ENCODE assay signal across 18 cellular contexts in the genomic region with DNA sequence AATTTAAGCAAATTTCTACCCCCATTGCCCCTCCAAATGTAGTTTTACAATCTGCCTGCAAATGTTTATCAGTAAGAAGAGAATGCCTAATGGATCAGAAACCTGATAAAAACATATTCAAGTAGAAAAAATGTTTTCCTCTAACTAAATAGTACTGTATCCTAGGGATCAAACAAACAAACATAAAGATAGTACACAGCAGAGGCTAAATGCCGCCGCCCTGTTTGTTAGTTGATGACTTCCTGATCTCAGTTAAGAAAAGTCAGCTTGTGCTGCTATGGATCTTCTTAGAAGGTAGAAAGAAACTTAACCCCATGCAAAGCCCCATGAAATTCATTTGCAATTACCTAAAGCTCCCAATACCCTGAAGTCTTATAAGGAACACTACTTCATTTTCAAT.
"Had no signal": no experiment of that assay in that cellular context is flagged by ENCODE, and none has a peak within 500 bp of the region (broad histone marks: within the 10 kb centered on the region; RNA-seq: fewer than 3 reads in every experiment).

No MANE protein-coding gene starts in this region.

- H3K27ac Mint-ChIP-seq: activated CD8-positive, alpha-beta memory T cell treated with anti-CD3 and anti-CD28 coated beads, Interleukin-2, amount 10 ng/mL, durations not matched to agents 7 days and 5 days; activated naive CD8-positive, alpha-beta T cell; activated T-cell treated with anti-CD3 and anti-CD28 coated beads, Interleukin-2, amount 50 U/mL, for 24 hours; naive B cell; stimulated activated effector memory CD8-positive, alpha-beta T cell treated with anti-CD3 and anti-CD28 coated beads, Interleukin-12 subunit alpha, Interleukin-12 subunit beta, amount 100 ng/mL, for 72 hours had no signal

- H3K36me3 ChIP-seq: cardiac muscle cell, gastrocnemius medialis, heart right ventricle, right atrium auricular region, thyroid gland, vagina had no signal

- H3K4me1 ChIP-seq: gastrocnemius medialis had no signal

- H3K9me3 ChIP-seq: gastrocnemius medialis, heart right ventricle, right atrium auricular region, thyroid gland, vagina had no signal

- H3K4me3 ChIP-seq: cardiac muscle cell, gastrocnemius medialis, heart right ventricle, right atrium auricular region, thyroid gland, vagina had no signal

- H3K4me1 Mint-ChIP-seq: activated CD8-positive, alpha-beta memory T cell treated with anti-CD3 and anti-CD28 coated beads, Interleukin-2, amount 10 ng/mL, durations not matched to agents 7 days and 5 days; naive B cell; stimulated activated effector memory CD8-positive, alpha-beta T cell treated with anti-CD3 and anti-CD28 coated beads, Interleukin-12 subunit alpha, Interleukin-12 subunit beta, amount 100 ng/mL, for 72 hours had no signal

- DNase-seq: activated CD4-positive, alpha-beta T cell treated with anti-CD3 and anti-CD28 coated beads, Interleukin-2, amount 50 U/mL, for 4 hours; activated CD8-positive, alpha-beta memory T cell treated with anti-CD3 and anti-CD28 coated beads, Interleukin-2, amount 10 ng/mL, durations not matched to agents 7 days and 5 days; activated effector memory CD4-positive, alpha-beta T cell treated with Interleukin-2 at 50 U/mL for 16 hours; activated T-cell treated with anti-CD3 and anti-CD28 coated beads, Interleukin-2, amount 50 U/mL, for 24 hours; aorta; effector CD4-positive, alpha-beta T cell; gastrocnemius medialis; heart right ventricle; kidney; left ventricle myocardium superior; naive B cell; thyroid gland had no signal

- H3K27me3 ChIP-seq: cardiac muscle cell, gastrocnemius medialis, heart right ventricle, right atrium auricular region, thyroid gland, vagina had no signal

- H3K9me3 Mint-ChIP-seq: activated T-cell treated with anti-CD3 and anti-CD28 coated beads, Interleukin-2, amount 50 U/mL, for 24 hours; naive B cell; stimulated activated effector memory CD8-positive, alpha-beta T cell treated with anti-CD3 and anti-CD28 coated beads, Interleukin-12 subunit alpha, Interleukin-12 subunit beta, amount 100 ng/mL, for 72 hours had no signal

- H3K36me3 Mint-ChIP-seq: activated CD8-positive, alpha-beta memory T cell treated with anti-CD3 and anti-CD28 coated beads, Interleukin-2, amount 10 ng/mL, durations not matched to agents 7 days and 5 days; activated naive CD8-positive, alpha-beta T cell; naive B cell; stimulated activated effector memory CD8-positive, alpha-beta T cell treated with anti-CD3 and anti-CD28 coated beads, Interleukin-12 subunit alpha, Interleukin-12 subunit beta, amount 100 ng/mL, for 72 hours had no signal

- ATAC-seq: activated CD4-positive, CD25-positive, alpha-beta regulatory T cell treated with anti-CD3 and anti-CD28 coated beads, Interleukin-2, amount 50 U/mL, for 24 hours; activated CD8-positive, alpha-beta memory T cell treated with anti-CD3 and anti-CD28 coated beads, Interleukin-2, amount 10 ng/mL, durations not matched to agents 7 days and 5 days; gastrocnemius medialis; heart right ventricle; left ventricle myocardium superior; stimulated activated effector memory CD8-positive, alpha-beta T cell treated with anti-CD3 and anti-CD28 coated beads, Interleukin-12 subunit alpha, Interleukin-12 subunit beta, amount 100 ng/mL, for 72 hours had no signal

- H3K27ac ChIP-seq: cardiac muscle cell, gastrocnemius medialis, heart right ventricle, right atrium auricular region, thyroid gland, vagina had no signal

- H3K4me3 Mint-ChIP-seq: activated CD8-positive, alpha-beta memory T cell treated with anti-CD3 and anti-CD28 coated beads, Interleukin-2, amount 10 ng/mL, durations not matched to agents 7 days and 5 days; activated naive CD8-positive, alpha-beta T cell; activated T-cell treated with anti-CD3 and anti-CD28 coated beads, Interleukin-2, amount 50 U/mL, for 24 hours; naive B cell; stimulated activated effector memory CD8-positive, alpha-beta T cell treated with anti-CD3 and anti-CD28 coated beads, Interleukin-12 subunit alpha, Interleukin-12 subunit beta, amount 100 ng/mL, for 72 hours had no signal
